In genomic region chr17:17959520-17960361, GRCh38 we compare ENCODE assay signal across 8 cellular contexts. TPM values are rescaled to one million over a fixed set of nuclear protein-coding genes. Genes with fewer than 3 reads are reported as not detected.
DNase-seq lines count a peak whose midpoint lies in the region; ATAC-seq lines count a peak whose summit lies in the region.

No MANE protein-coding gene starts in this region.

- DNase-seq in adipocyte (ENCODE audit: low read depth) (peak; percentile 64), left kidney (ENCODE audit: low read depth, low spot score) (peak; percentile 41), CD1c-positive myeloid dendritic cell (ENCODE audit: extremely low spot score) (no peak), AML-193 (lab: John Stamatoyannopoulos, UW) (no peak)

- H3K9ac ChIP-seq in adipocyte (ENCODE audit: low read length) = peak overlapping the region; percentile 72

- peaks cover 29% of the 10 kb centered on the region for H3K4me1 ChIP-seq in adipocyte (ENCODE audit: control insufficient read depth, insufficient read depth, low read length)

- H3K27me3 ChIP-seq in adipocyte (replicated peaks; ENCODE audit: control insufficient read depth, insufficient read depth, low read length) = no peaks in the 10 kb centered on the region

- H3K4me3 ChIP-seq in adipocyte (ENCODE audit: low read length) = peak overlapping the region; percentile 74

- peak overlapping the region; percentile 17 for H3K27ac ChIP-seq in temporal lobe (ENCODE audit: low read depth, low read length)

- H3K36me3 ChIP-seq in adipocyte (ENCODE audit: control insufficient read depth, insufficient read depth, low read length, severe bottlenecking) = peaks cover 4% of the 10 kb centered on the region

- ATAC-seq in GM18498 (IDR thresholded peaks at IDR 0.05; ENCODE audit: unreplicated experiment) (peak; percentile 68), HG02973 (IDR thresholded peaks at IDR 0.05; ENCODE audit: unreplicated experiment) (peak; percentile 45), HG03469 (IDR thresholded peaks at IDR 0.05; ENCODE audit: unreplicated experiment) (no peak)

- no peaks in the 10 kb centered on the region for H3K9me3 ChIP-seq in adipocyte (ENCODE audit: control insufficient read depth, low read length)

RNA-seq across cellular contexts. Expression of gene TOM1L2, which starts 12.5 kb away (rescaled TPM):
- total RNA-seq in temporal lobe = 20.2 TPM

RNA-seq across cellular contexts. Expression of gene DRC3, which starts 12.9 kb away (rescaled TPM):
- total RNA-seq in temporal lobe = 1.2 TPM

Comparison
In these comparisons a context has a peak if more than half of its experiments do, and no peak if none do; other contexts are left out.
1. DNase-seq: peak in adipocyte (single experiment) and left kidney (single experiment); none in CD1c-positive myeloid dendritic cell (single experiment) and AML-193 (0 of 2).